8 cellular contexts compared by ENCODE assay signal in genomic region chr6:159761873-159762680, GRCh38. TPM values are rescaled to one million over a fixed set of nuclear protein-coding genes. Genes with fewer than 3 reads are reported as not detected.
A peak's percentile ranks its signal among the peaks of the same experiment; 100 is the strongest.
DNase-seq lines count a peak whose midpoint lies in the region; ATAC-seq lines count a peak whose summit lies in the region.

ACAT2 (plus strand) TSS chr6:159762045; CDS start chr6:159762088, 43 bp downstream.

- peaks cover 25% of the 10 kb centered on the region for H3K36me3 Mint-ChIP-seq in CD4-positive, CD25-positive, alpha-beta regulatory T cell

- peaks cover 0 to 3% (median 0%) of the 10 kb centered on the region in 7 donors for H3K9me3 Mint-ChIP-seq in CD4-positive, CD25-positive, alpha-beta regulatory T cell

- peak; percentile 94 to 95 for ATAC-seq in CD4-positive, CD25-positive, alpha-beta regulatory T cell (ENCODE audit: low read depth in 2 of 2)
- peak; percentile 98 for ATAC-seq in GM19438 (IDR thresholded peaks at IDR 0.05; ENCODE audit: low read depth, unreplicated experiment)
- ATAC-seq in HG03571 (IDR thresholded peaks at IDR 0.05; ENCODE audit: unreplicated experiment) = peak; percentile 96
- peak; percentile 93 for ATAC-seq in left lobe of liver

- no peaks in the 10 kb centered on the region for H3K27me3 ChIP-seq in CD4-positive, CD25-positive, alpha-beta regulatory T cell (ENCODE audit: control insufficient read depth, insufficient read depth, low read length)

- peaks cover 11 to 42% (median 30%) of the 10 kb centered on the region in 4 donors for H3K4me1 Mint-ChIP-seq in CD4-positive, CD25-positive, alpha-beta regulatory T cell

- peaks cover 24% of the 10 kb centered on the region for H3K36me3 ChIP-seq in CD4-positive, CD25-positive, alpha-beta regulatory T cell (ENCODE audit: control insufficient read depth, insufficient read depth, low read length)

- peaks cover 16% of the 10 kb centered on the region for H3K4me1 ChIP-seq in CD4-positive, CD25-positive, alpha-beta regulatory T cell (ENCODE audit: control insufficient read depth, insufficient read depth, low read length, poor library complexity, severe bottlenecking)

- DNase-seq in CD4-positive, CD25-positive, alpha-beta regulatory T cell = peak; percentile 93 to 95 (median 93)
- peak; percentile 98 for DNase-seq in NCI-H774 (lab: John Stamatoyannopoulos, UW)
- peak; percentile 83 to 90 for DNase-seq in activated CD4-positive, alpha-beta T cell treated with anti-CD3 and anti-CD28 coated beads, Interleukin-2, amount 50 U/mL, for 24 hours (ENCODE audit: low read depth in 1 of 2, low spot score in 1 of 2)
- DNase-seq in dedifferentiated amniotic fluid mesenchymal stem cell (ENCODE audit: extremely low spot score) = peak; percentile 92
- peak; percentile 96 for DNase-seq in left lobe of liver (ENCODE audit: low spot score)
- DNase-seq in stimulated activated CD4-positive, alpha-beta T cell treated with anti-CD3 and anti-CD28 coated beads, Interleukin-2, amount 100 ng/mL, for 24 hours = peak; percentile 91 to 93

- H3K27me3 Mint-ChIP-seq in CD4-positive, CD25-positive, alpha-beta regulatory T cell = no peaks in the 10 kb centered on the region

- H3K9me3 ChIP-seq in CD4-positive, CD25-positive, alpha-beta regulatory T cell (ENCODE audit: control insufficient read depth in 2 of 2, low read length in 2 of 2) = no peaks in the 10 kb centered on the region

- peak within 1 kb of the TSS; percentile 97 to 98 (median 97) for H3K27ac Mint-ChIP-seq in CD4-positive, CD25-positive, alpha-beta regulatory T cell

- peak within 1 kb of the TSS; percentile 98 for H3K27ac ChIP-seq in CD4-positive, CD25-positive, alpha-beta regulatory T cell (ENCODE audit: insufficient read depth, low read length, poor library complexity, severe bottlenecking)

- H3K4me3 Mint-ChIP-seq in CD4-positive, CD25-positive, alpha-beta regulatory T cell = peak within 1 kb of the TSS; percentile 97 to 100 (median 98)

- H3K4me3 ChIP-seq in CD4-positive, CD25-positive, alpha-beta regulatory T cell (ENCODE audit: low read depth, low read length) = peak within 1 kb of the TSS; percentile 80

RNA-seq across cellular contexts. Expression of gene ACAT2, which starts in this region (rescaled TPM):
- total RNA-seq in CD4-positive, CD25-positive, alpha-beta regulatory T cell = 29.6 TPM
- polyA plus RNA-seq in CD4-positive, CD25-positive, alpha-beta regulatory T cell = 10 to 100 TPM; 40.8 to 66.0 (median 50.2) TPM
- total RNA-seq in left lobe of liver = 44.6 TPM

Comparison
In these comparisons a context has a peak if more than half of its experiments do, and no peak if none do; other contexts are left out.
1. Peak in every context shown above with its lines: DNase-seq, ATAC-seq, H3K4me3 ChIP-seq and H3K27ac ChIP-seq.